Comparison of ENCODE assay signal across 22 cellular contexts in the genomic region with DNA sequence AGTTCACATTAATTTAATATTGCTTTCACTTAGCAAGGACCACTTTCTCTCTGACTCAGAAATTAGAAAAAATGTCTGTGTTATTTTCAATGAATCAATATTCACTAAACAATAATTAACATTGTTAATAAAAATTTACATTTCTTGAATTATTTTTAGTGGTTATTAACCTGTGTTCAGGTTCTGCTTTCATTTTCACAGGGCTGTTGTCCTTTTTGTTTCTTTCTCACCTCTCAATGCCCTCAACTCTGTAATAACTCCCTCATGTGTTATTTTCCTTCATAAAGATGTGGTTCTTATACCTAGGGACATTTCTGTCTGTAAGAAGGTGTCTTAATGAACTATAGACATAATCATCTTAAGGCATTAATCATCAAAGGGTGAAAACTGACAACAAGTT. TPM values are rescaled to one million over a fixed set of nuclear protein-coding genes. Genes with fewer than 3 reads are reported as not detected.
DNase-seq lines count a peak whose midpoint lies in the region; ATAC-seq lines count a peak whose summit lies in the region.
"Had no signal": no experiment of that assay in that cellular context is flagged by ENCODE, and none has a peak within 500 bp of the region (broad histone marks: within the 10 kb centered on the region; RNA-seq: fewer than 3 reads in every experiment).

No MANE protein-coding gene starts in this region.

- no peaks in the 10 kb centered on the region for H3K79me2 ChIP-seq in ACC112 (ENCODE audit: control insufficient read depth, insufficient read depth, low read length, unreplicated experiment)

- H3K27me3 ChIP-seq in ACC112 (ENCODE audit: insufficient read depth, low read length), result no peaks in the 10 kb centered on the region
- H3K27me3 ChIP-seq: SJCRH30 had no signal

- ATAC-seq in GM19395 (IDR thresholded peaks at IDR 0.05; ENCODE audit: unreplicated experiment), result peak; percentile 58
- ATAC-seq in GM21619 (IDR thresholded peaks at IDR 0.05; ENCODE audit: unreplicated experiment), result peak; percentile 70
- peak; percentile 94 for ATAC-seq in HG03354 (IDR thresholded peaks at IDR 0.05; ENCODE audit: poor library complexity, severe bottlenecking, unreplicated experiment)
- no peak for ATAC-seq in GM21737 (IDR thresholded peaks at IDR 0.05; ENCODE audit: unreplicated experiment)
- ATAC-seq: GM23338, HCT116, K562, PC-3 had no signal

- DNase-seq in G401 (ENCODE audit: low spot score), result no peak
- no peak for DNase-seq in NCI-H526 (lab: John Stamatoyannopoulos, UW)
- DNase-seq in hippocampal formation (lab: John Stamatoyannopoulos, UW), result no peak
- DNase-seq: DMS79 treated with DMSO at 0.1 percent for 48 hours, NCI-H1105, NCI-H1694 treated with DMSO at 0.1 percent for 48 hours, NCI-H2227 treated with DMSO at 0.1 percent for 48 hours, NCI-H510A treated with DMSO at 0.1 percent for 48 hours, NCI-H82, PC-3, SJCRH30, T1000 had no signal

- no peak overlapping the region for H3K27ac ChIP-seq in ACC112 (ENCODE audit: low read depth, low read length)
- H3K27ac ChIP-seq: 22Rv1, SJCRH30 had no signal

- no peak overlapping the region for H3K4me3 ChIP-seq in ACC112 (ENCODE audit: low read depth, low read length)
- H3K4me3 ChIP-seq: GM23338, K562, SJCRH30 had no signal

- peak overlapping the region; percentile 62 for H2AFZ ChIP-seq in ACC112 (ENCODE audit: low read length, unreplicated experiment)
- H2AFZ ChIP-seq: GM23338 had no signal

- in situ Hi-C loops in G401 (cut with HindIII; ENCODE audit: low sequenced_read_pairs), result no loop called here

- H3K4me1 ChIP-seq in ACC112 (ENCODE audit: control insufficient read depth, insufficient read depth, low read length, unreplicated experiment), result no peaks in the 10 kb centered on the region
- H3K4me1 ChIP-seq: SJCRH30 had no signal

- H3K36me3 ChIP-seq in ACC112 (ENCODE audit: insufficient read depth, low read length), result no peaks in the 10 kb centered on the region
- H3K36me3 ChIP-seq: SJCRH30 had no signal

RNA-seq across cellular contexts. Expression of gene PRR27, which starts 43.1 kb away (rescaled TPM):
- not detected in 2 replicates for total RNA-seq in G401 (2014; rRNA removed; shearing (Covaris generic))
- total RNA-seq: GM23338; K562; PC-3; SJCRH30; T-helper 1 cell treated with Interleukin-12 subunit alpha and Interleukin-12 subunit beta and Interleukin-4 antibody, amounts not matched to agents 30 ng/mL and 1 ng/mL, for 36 hours had no signal
